Comparison of ENCODE assay signal across 8 cellular contexts in the genomic region with DNA sequence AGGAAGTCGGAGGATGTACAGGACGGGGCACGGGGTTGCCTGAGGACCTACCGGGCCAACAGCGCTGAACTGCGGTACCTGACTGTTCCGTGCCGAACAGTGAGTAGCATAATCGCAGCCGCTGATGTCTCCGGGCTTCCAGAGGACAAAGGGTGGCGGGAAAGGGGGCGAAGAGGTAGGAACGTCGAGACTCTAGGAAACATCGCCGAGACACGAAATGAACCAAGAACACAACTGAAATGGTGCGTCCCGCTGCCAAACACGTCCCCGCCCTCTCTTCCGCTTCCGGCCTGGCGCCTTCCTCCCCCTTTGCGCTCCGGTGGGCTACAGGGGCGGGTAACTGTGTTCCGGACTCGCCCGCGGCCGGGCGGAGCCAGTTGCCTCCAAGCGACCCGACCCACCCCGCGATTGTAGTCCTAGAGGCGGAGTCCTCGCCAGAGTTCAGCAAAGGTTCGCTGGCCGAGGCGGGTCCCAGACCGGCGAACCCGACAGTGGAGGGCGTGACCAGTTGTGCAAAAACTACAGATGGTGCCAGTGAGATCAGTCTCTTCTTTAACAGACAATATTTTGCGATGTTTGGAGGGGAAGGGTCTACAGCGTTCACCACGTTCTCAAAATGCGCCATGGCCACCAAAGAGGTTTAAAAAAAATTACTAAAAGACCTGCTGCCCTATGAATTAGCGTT. TPM values are rescaled to one million over a fixed set of nuclear protein-coding genes. Genes with fewer than 3 reads are reported as not detected.
DNase-seq lines count a peak whose midpoint lies in the region; ATAC-seq and TF ChIP-seq lines count a peak whose summit lies in the region.

A gene (minus strand): TSS at position 257 of the 685 bp plus-strand sequence. CDS start 54 bp downstream, at position 203.

- DNase-seq in NCI-H187 (lab: John Stamatoyannopoulos, UW) (peak; percentile 89), T-helper 2 cell (peak; percentile 82 to 97 (median 91)), right atrium auricular region (ENCODE audit: low spot score) (peak; percentile 97), pulmonary artery endothelial cell (ENCODE audit: low read depth, low spot score) (peak; percentile 85), uterus (peak; percentile 94)

- peak; percentile 63 to 66 for TF ChIP-seq POLR2A in uterus (IDR thresholded peaks at IDR 0.05)

- H3K4me1 ChIP-seq in right atrium auricular region, result peaks cover 0 to 14% of the 10 kb centered on the region in 2 donors
- no peaks in the 10 kb centered on the region for H3K4me1 ChIP-seq in uterus

- TF ChIP-seq CTCF in right atrium auricular region (IDR thresholded peaks at IDR 0.05) (no peak), uterus (IDR thresholded peaks at IDR 0.05) (peak in 1 of 4 experiments; percentile 34)

- H3K27ac ChIP-seq in angular gyrus (ENCODE audit: low read depth, low read length) (peak within 1 kb of the TSS; percentile 75), right atrium auricular region (peak within 1 kb of the TSS; percentile 84 to 86), uterus (peak within 1 kb of the TSS; percentile 90 to 91)

- intact Hi-C loops in uterus (cut with DNase I; ENCODE audit: low total_unique reads), result no loop called here

- H3K4me3 ChIP-seq in right atrium auricular region (peak within 1 kb of the TSS; percentile 78 to 91), uterus (peak within 1 kb of the TSS; percentile 86 to 88)

- H3K36me3 ChIP-seq in right atrium auricular region, result peaks cover 6% of the 10 kb centered on the region
- no peaks in the 10 kb centered on the region for H3K36me3 ChIP-seq in uterus

- peak; percentile 98 for ATAC-seq in GM18498 (IDR thresholded peaks at IDR 0.05; ENCODE audit: unreplicated experiment)
- peak; percentile 95 for ATAC-seq in HG02938 (IDR thresholded peaks at IDR 0.05; ENCODE audit: unreplicated experiment)

- H3K9me3 ChIP-seq in right atrium auricular region, result no peaks in the 10 kb centered on the region
- no peaks in the 10 kb centered on the region for H3K9me3 ChIP-seq in uterus

- no peaks in the 10 kb centered on the region for H3K27me3 ChIP-seq in right atrium auricular region
- no peaks in the 10 kb centered on the region for H3K27me3 ChIP-seq in uterus

RNA-seq across cellular contexts. Expression of the gene that starts here (rescaled TPM):
- total RNA-seq in right atrium auricular region (10 to 100 TPM; 17.8 to 31.5 TPM), pulmonary artery endothelial cell (12.8 and 16.5 TPM in 2 replicates), uterus (10 to 100 TPM in 3 of 4 donors, 1 to 10 TPM in 1; 6.1 to 31.5 (median 27.9) TPM)

Comparison
In these comparisons a context has a peak if more than half of its experiments do, and no peak if none do; other contexts are left out.
1. Peak in every context shown above with its lines: DNase-seq, ATAC-seq, H3K4me3 ChIP-seq and H3K27ac ChIP-seq.